In genomic region chr19:9289231-9289884, GRCh38 we compare ENCODE assay signal across 16 cellular contexts. TPM values are rescaled to one million over a fixed set of nuclear protein-coding genes. Genes with fewer than 3 reads are reported as not detected.
A peak's percentile ranks its signal among the peaks of the same experiment; 100 is the strongest.
DNase-seq lines count a peak whose midpoint lies in the region; ATAC-seq lines count a peak whose summit lies in the region.
"Had no signal": no experiment of that assay in that cellular context is flagged by ENCODE, and none has a peak within 500 bp of the region (broad histone marks: within the 10 kb centered on the region; RNA-seq: fewer than 3 reads in every experiment).

No MANE protein-coding gene starts in this region.

- H3K9me3 ChIP-seq in adipocyte (ENCODE audit: control insufficient read depth, low read length) (peaks cover 73% of the 10 kb centered on the region), iPS-18c (ENCODE audit: control insufficient read depth, insufficient read depth, low read length) (peaks cover 7% of the 10 kb centered on the region)

- DNase-seq in M059J (ENCODE audit: low read depth): peak; percentile 12
- DNase-seq in adipocyte (ENCODE audit: low read depth): no peak
- DNase-seq in DMS53 (lab: John Stamatoyannopoulos, UW): no peak
- DNase-seq in DMS53 treated with DMSO at 0.1 percent for 48 hours (lab: John Stamatoyannopoulos, UW; ENCODE audit: unreplicated experiment): no peak
- DNase-seq: Calu3; CD8-positive, alpha-beta T cell; GDM1; GM23248 had no signal

- H3K36me3 ChIP-seq in adipocyte (ENCODE audit: control insufficient read depth, insufficient read depth, low read length, severe bottlenecking): peaks cover 24% of the 10 kb centered on the region
- H3K36me3 ChIP-seq: HAP-1 had no signal

- no peaks in the 10 kb centered on the region for H3K4me1 ChIP-seq in adipocyte (ENCODE audit: control insufficient read depth, insufficient read depth, low read length)
- H3K4me1 ChIP-seq: HAP-1 had no signal

- H3K27me3 ChIP-seq in adipocyte (replicated peaks; ENCODE audit: control insufficient read depth, insufficient read depth, low read length): no peaks in the 10 kb centered on the region
- H3K27me3 ChIP-seq: BLaER1 treated with 17β-estradiol and CSF1 and Interleukin-3, amounts not matched to agents 10 nM and 100 nM had no signal

- no peak overlapping the region for H3K9ac ChIP-seq in adipocyte (ENCODE audit: low read length)
- H3K9ac ChIP-seq: BLaER1 treated with 17β-estradiol and CSF1 and Interleukin-3, amounts not matched to agents 10 nM and 100 nM; GM23248 had no signal

- no peak for ATAC-seq in HG02852 (IDR thresholded peaks at IDR 0.05; ENCODE audit: unreplicated experiment)
- ATAC-seq: CD8-positive, alpha-beta T cell had no signal

- H3K4me3 ChIP-seq in adipocyte (ENCODE audit: low read length): peak overlapping the region; percentile 58
- H3K4me3 ChIP-seq in iPS-18c (ENCODE audit: insufficient read depth, low read depth, low read length): 0 out of 2 replicates have a peak overlapping the region, but pooled peaks have one; percentile 21
- H3K4me3 ChIP-seq: BLaER1 treated with 17β-estradiol and CSF1 and Interleukin-3, amounts not matched to agents 10 nM and 100 nM; GM23248; HAP-1 had no signal

RNA-seq across cellular contexts. Expression of gene ZNF699, which starts 20.3 kb away (rescaled TPM):
- 5.9 and 18.5 TPM in 2 replicates for total RNA-seq in M059J (2014; rRNA removed; shearing (Covaris generic))

RNA-seq across cellular contexts. Expression of gene ZNF559, which starts 34.6 kb away (rescaled TPM):
- 7.0 and 13.5 TPM in 2 replicates for total RNA-seq in M059J (2014; rRNA removed; shearing (Covaris generic))

RNA-seq across cellular contexts. Expression of gene OR7E24, which starts 38.6 kb away (rescaled TPM):
- not detected in 2 replicates for total RNA-seq in M059J (2014; rRNA removed; shearing (Covaris generic))
- total RNA-seq: A172; B cell; Calu3; CD8-positive, alpha-beta T cell; GM23248; H4; HT1080 had no signal
